Comparison of ENCODE assay signal across 1 cellular context in genomic region chr1:205484985-205485967, GRCh38.
TF ChIP-seq lines count a peak whose summit lies in the region.

No MANE protein-coding gene starts in this region.

TF ChIP-seq in HepG2, 621 proteins besides CTCF, POLR2A, EP300 and RAD21 (continued from another document and continues in another):
- no peak for TF ChIP-seq SOX6 (IDR thresholded peaks at IDR 0.05)
- peak; percentile 75 for TF ChIP-seq SOX6 (CRISPR knock-in tag; IDR thresholded peaks at IDR 0.05)
- TF ChIP-seq ATF2 (CRISPR knock-in tag; IDR thresholded peaks at IDR 0.05): peak; percentile 67; the same call in 1 of the 2 replicates
- TF ChIP-seq HMGXB4 (CRISPR knock-in tag; IDR thresholded peaks at IDR 0.05; ENCODE audit: borderline replicate concordance in 1 of 2, low read depth in 1 of 2): peak; percentile 73 to 83; a peak in 3 of 4 replicates
- peak; percentile 64 for TF ChIP-seq TEAD3 (CRISPR knock-in tag; optimal IDR thresholded peaks at IDR 0.05; ENCODE audit: borderline replicate concordance)
- TF ChIP-seq NONO (IDR thresholded peaks at IDR 0.05): no peak
- peak; percentile 77 for TF ChIP-seq NONO (CRISPR knock-in tag; conservative IDR thresholded peaks at IDR 0.05)
- TF ChIP-seq ARNTL (CRISPR knock-in tag; IDR thresholded peaks at IDR 0.05): 0 out of 2 replicates have a peak, but pooled peaks have one; percentile 25
- peak; percentile 40; the same call in 1 of the 2 replicates for TF ChIP-seq MYC (CRISPR knock-in tag; IDR thresholded peaks at IDR 0.05; ENCODE audit: borderline replicate concordance)
- peak; percentile 20; the same call in 1 of the 2 replicates for TF ChIP-seq NFYC (CRISPR knock-in tag; IDR thresholded peaks at IDR 0.05)
- TF ChIP-seq TFAP4 (IDR thresholded peaks at IDR 0.05; ENCODE audit: borderline replicate concordance, low read depth): peak; percentile 82; the same call in 1 of the 2 replicates
- TF ChIP-seq ZNF230 (CRISPR knock-in tag; IDR thresholded peaks at IDR 0.05): 0 out of 2 replicates have a peak, but pooled peaks have one; percentile 68
- no peak for TF ChIP-seq MAF1 (CRISPR knock-in tag; IDR thresholded peaks at IDR 0.05; ENCODE audit: borderline replicate concordance)
- peak; percentile 67 for TF ChIP-seq HOMEZ (CRISPR knock-in tag; IDR thresholded peaks at IDR 0.05; ENCODE audit: low read depth)
- TF ChIP-seq ZFP1 (CRISPR knock-in tag; IDR thresholded peaks at IDR 0.05): 0 out of 2 replicates have a peak, but pooled peaks have one; percentile 64
- TF ChIP-seq ELF1 (CRISPR knock-in tag; IDR thresholded peaks at IDR 0.05): peak; percentile 68
- no peak for TF ChIP-seq GZF1 (CRISPR knock-in tag; IDR thresholded peaks at IDR 0.05)
- no peak for TF ChIP-seq ZNF550 (CRISPR knock-in tag; IDR thresholded peaks at IDR 0.05; ENCODE audit: borderline replicate concordance)
- peak; percentile 60 for TF ChIP-seq SAP130 (CRISPR knock-in tag; IDR thresholded peaks at IDR 0.05; ENCODE audit: low read depth)
- 0 out of 2 replicates have a peak, but pooled peaks have one; percentile 27 for TF ChIP-seq IRF2 (CRISPR knock-in tag; IDR thresholded peaks at IDR 0.05)
- peak; percentile 95 for TF ChIP-seq FOXA3 (CRISPR knock-in tag; IDR thresholded peaks at IDR 0.05)
- peak; percentile 72; the same call in 1 of the 2 replicates for TF ChIP-seq ZNF761 (CRISPR knock-in tag; conservative IDR thresholded peaks at IDR 0.05)
- TF ChIP-seq RARA (CRISPR knock-in tag; IDR thresholded peaks at IDR 0.05): peak; percentile 64
- TF ChIP-seq ZNF782 (CRISPR knock-in tag; IDR thresholded peaks at IDR 0.05; ENCODE audit: borderline replicate concordance): peak; percentile 56; the same call in 1 of the 2 replicates
- peak; percentile 84; the same call in 1 of the 2 replicates for TF ChIP-seq ZNF788 (CRISPR knock-in tag; IDR thresholded peaks at IDR 0.05; ENCODE audit: borderline replicate concordance)
- TF ChIP-seq PHF21A (CRISPR knock-in tag; IDR thresholded peaks at IDR 0.05): peak; percentile 78
- no peak for TF ChIP-seq DDIT3 (CRISPR knock-in tag; IDR thresholded peaks at IDR 0.05)
- 0 out of 2 replicates have a peak, but pooled peaks have one; percentile 26 for TF ChIP-seq KLF11 (CRISPR knock-in tag; IDR thresholded peaks at IDR 0.05)
- 0 out of 2 replicates have a peak, but pooled peaks have one; percentile 21 for TF ChIP-seq HHEX (CRISPR knock-in tag; IDR thresholded peaks at IDR 0.05)
- TF ChIP-seq GABPB1 (CRISPR knock-in tag; IDR thresholded peaks at IDR 0.05): peak; percentile 60; the same call in 1 of the 2 replicates
- TF ChIP-seq DZIP1 (CRISPR knock-in tag; IDR thresholded peaks at IDR 0.05): no peak
- TF ChIP-seq SMYD3 (CRISPR knock-in tag; IDR thresholded peaks at IDR 0.05): no peak
- peak; percentile 85 for TF ChIP-seq TBX2 (CRISPR knock-in tag; IDR thresholded peaks at IDR 0.05; ENCODE audit: borderline replicate concordance)
- TF ChIP-seq CCAR2 (optimal IDR thresholded peaks at IDR 0.05; ENCODE audit: low read depth, low read length): no peak
- no peak for TF ChIP-seq ZFP36L2 (CRISPR knock-in tag; IDR thresholded peaks at IDR 0.05)
- TF ChIP-seq ZNF331 (CRISPR knock-in tag; IDR thresholded peaks at IDR 0.05): peak; percentile 79
- TF ChIP-seq NR2C2 (CRISPR knock-in tag; IDR thresholded peaks at IDR 0.05; ENCODE audit: borderline replicate concordance): peak; percentile 47; the same call in 1 of the 2 replicates
- TF ChIP-seq PAXIP1 (CRISPR knock-in tag; conservative IDR thresholded peaks at IDR 0.05): peak; percentile 84
- peak; percentile 69 for TF ChIP-seq ARID5B (CRISPR knock-in tag; IDR thresholded peaks at IDR 0.05)
- peak; percentile 53; the same call in 1 of the 2 replicates for TF ChIP-seq SP4 (CRISPR knock-in tag; IDR thresholded peaks at IDR 0.05)
- no peak for TF ChIP-seq PHF20 (CRISPR knock-in tag; IDR thresholded peaks at IDR 0.05)
- peak; percentile 81 for TF ChIP-seq MIXL1 (CRISPR knock-in tag; IDR thresholded peaks at IDR 0.05)
- TF ChIP-seq HDAC6 (IDR thresholded peaks at IDR 0.05; ENCODE audit: low read depth, low read length): no peak
